27 cellular contexts compared by ENCODE assay signal in genomic region chr1:2476066-2476999, GRCh38. TPM values are rescaled to one million over a fixed set of nuclear protein-coding genes. Genes with fewer than 3 reads are reported as not detected.
A peak's percentile ranks its signal among the peaks of the same experiment; 100 is the strongest.
DNase-seq lines count a peak whose midpoint lies in the region; ATAC-seq, FAIRE-seq and TF ChIP-seq lines count a peak whose summit lies in the region.
"Had no signal": no experiment of that assay in that cellular context is flagged by ENCODE, and none has a peak within 500 bp of the region (broad histone marks: within the 10 kb centered on the region; RNA-seq: fewer than 3 reads in every experiment).

Gene PLCH2, plus strand, starts transcription at chr1:2476289. Its CDS starts 300 bp downstream, at chr1:2476589.

- POLR2A ChIA-PET in CD4-positive, alpha-beta memory T cell (lab: Charles Lee; ENCODE audit: partially characterized antibody), result no interaction called here

- H3K4me1 Mint-ChIP-seq in activated T-cell treated with anti-CD3 and anti-CD28 coated beads, Interleukin-2, amount 50 U/mL, for 72 hours (ENCODE audit: low read depth), result no peaks in the 10 kb centered on the region
- H3K4me1 Mint-ChIP-seq in activated T-cell treated with anti-CD3 and anti-CD28 coated beads, Interleukin-2, amount 50 U/mL, for 24 hours (ENCODE audit: low read depth), result no peaks in the 10 kb centered on the region
- no peaks in the 10 kb centered on the region for H3K4me1 Mint-ChIP-seq in neural crest cell
- no peaks in the 10 kb centered on the region for H3K4me1 Mint-ChIP-seq in CD4-positive, alpha-beta memory T cell
- H3K4me1 Mint-ChIP-seq: CD4-positive, CD25-positive, alpha-beta regulatory T cell; central memory CD8-positive, alpha-beta T cell had no signal

- ATAC-seq in activated T-cell treated with anti-CD3 and anti-CD28 coated beads, Interleukin-2, amount 50 U/mL, for 72 hours (replicated peaks in 1 of 2), result no peak
- no peak for ATAC-seq in GM18519 (IDR thresholded peaks at IDR 0.05; ENCODE audit: low FRiP score, unreplicated experiment)
- ATAC-seq: effector memory CD8-positive, alpha-beta T cell had no signal

- no peaks in the 10 kb centered on the region for H3K9me3 Mint-ChIP-seq in activated T-cell treated with anti-CD3 and anti-CD28 coated beads, Interleukin-2, amount 50 U/mL, for 72 hours
- no peaks in the 10 kb centered on the region for H3K9me3 Mint-ChIP-seq in activated T-cell treated with anti-CD3 and anti-CD28 coated beads, Interleukin-2, amount 50 U/mL, for 24 hours
- no peaks in the 10 kb centered on the region for H3K9me3 Mint-ChIP-seq in neural crest cell
- no peaks in the 10 kb centered on the region for H3K9me3 Mint-ChIP-seq in CD4-positive, alpha-beta memory T cell
- H3K9me3 Mint-ChIP-seq: CD4-positive, CD25-positive, alpha-beta regulatory T cell; central memory CD8-positive, alpha-beta T cell; effector memory CD8-positive, alpha-beta T cell; naive B cell had no signal

- no peak within 1 kb of the TSS for H3K4me3 Mint-ChIP-seq in activated T-cell treated with anti-CD3 and anti-CD28 coated beads, Interleukin-2, amount 50 U/mL, for 72 hours
- H3K4me3 Mint-ChIP-seq in activated T-cell treated with anti-CD3 and anti-CD28 coated beads, Interleukin-2, amount 50 U/mL, for 24 hours, result no peak within 1 kb of the TSS
- H3K4me3 Mint-ChIP-seq in neural crest cell, result no peak within 1 kb of the TSS
- H3K4me3 Mint-ChIP-seq in CD4-positive, alpha-beta memory T cell, result no peak within 1 kb of the TSS
- H3K4me3 Mint-ChIP-seq: central memory CD8-positive, alpha-beta T cell; effector memory CD8-positive, alpha-beta T cell; naive B cell had no signal

- peaks cover 0 to 16% of the 10 kb centered on the region in 2 donors for H3K4me1 ChIP-seq in breast epithelium
- H3K4me1 ChIP-seq in vagina, result peaks cover 12% of the 10 kb centered on the region
- H3K4me1 ChIP-seq in CD4-positive, alpha-beta memory T cell (ENCODE audit: insufficient read depth, low read length), result no peaks in the 10 kb centered on the region

- no peak within 1 kb of the TSS for H3K4me3 ChIP-seq in breast epithelium
- H3K4me3 ChIP-seq in vagina, result no peak within 1 kb of the TSS
- no peak within 1 kb of the TSS for H3K4me3 ChIP-seq in CD4-positive, alpha-beta memory T cell (ENCODE audit: low read length in 2 of 2)
- H3K4me3 ChIP-seq: hepatocyte, psoas muscle, thoracic aorta had no signal

- no peak for FAIRE-seq in GM12891 (lab: Jason Lieb, UNC)
- FAIRE-seq: GM18507 had no signal

- H3K27ac Mint-ChIP-seq in activated T-cell treated with anti-CD3 and anti-CD28 coated beads, Interleukin-2, amount 50 U/mL, for 72 hours, result no peak within 1 kb of the TSS
- no peak within 1 kb of the TSS for H3K27ac Mint-ChIP-seq in activated T-cell treated with anti-CD3 and anti-CD28 coated beads, Interleukin-2, amount 50 U/mL, for 24 hours
- H3K27ac Mint-ChIP-seq in neural crest cell (ENCODE audit: unreplicated experiment), result peak within 1 kb of the TSS; percentile 81
- no peak within 1 kb of the TSS for H3K27ac Mint-ChIP-seq in CD4-positive, alpha-beta memory T cell
- H3K27ac Mint-ChIP-seq: CD4-positive, CD25-positive, alpha-beta regulatory T cell had no signal

- CTCF ChIA-PET in CD4-positive, alpha-beta memory T cell (lab: Charles Lee; ENCODE audit: partially characterized antibody), result no interaction called here

- no peak for DNase-seq in activated T-cell treated with anti-CD3 and anti-CD28 coated beads, Interleukin-2, amount 50 U/mL, for 72 hours
- DNase-seq in activated T-cell treated with anti-CD3 and anti-CD28 coated beads, Interleukin-2, amount 50 U/mL, for 24 hours, result no peak
- DNase-seq in breast epithelium (ENCODE audit: low spot score in 2 of 2) (no peak), neural crest cell (ENCODE audit: low read depth, low spot score) (no peak), vagina (ENCODE audit: extremely low spot score in 2 of 2) (no peak), GM12891 (ENCODE audit: insufficient read length, low spot score) (no peak)
- no peak for DNase-seq in CD4-positive, alpha-beta memory T cell
- DNase-seq: activated CD4-positive, CD25-positive, alpha-beta regulatory T cell; activated effector memory CD4-positive, alpha-beta T cell treated with anti-CD3 and anti-CD28 coated beads, Interleukin-2, amount 50 U/mL, for 16 hours; amygdala; CD4-positive, CD25-positive, alpha-beta regulatory T cell; effector memory CD8-positive, alpha-beta T cell; GOT3; islet precursor cell; naive B cell; NCI-H187 treated with DMSO at 0.1 percent for 48 hours; NCI-H526; psoas muscle; SHP77 treated with DMSO at 0.1 percent for 48 hours; T-helper 2 cell had no signal

- TF ChIP-seq CTCF in breast epithelium (IDR thresholded peaks at IDR 0.05) (no peak), neural crest cell (conservative IDR thresholded peaks at IDR 0.05) (no peak), vagina (IDR thresholded peaks at IDR 0.05) (no peak)

- H3K27me3 ChIP-seq in breast epithelium (peaks cover 0 to 2% of the 10 kb centered on the region in 2 donors), vagina (no peaks in the 10 kb centered on the region)
- no peaks in the 10 kb centered on the region for H3K27me3 ChIP-seq in CD4-positive, alpha-beta memory T cell (ENCODE audit: insufficient read depth, low read length)
- H3K27me3 ChIP-seq: hepatocyte had no signal

- intact Hi-C loops in breast epithelium (cut with DNase I; ENCODE audit: low total_unique reads), result no loop called here
- intact Hi-C loops in vagina (cut with DNase I), result no loop called here
- intact Hi-C loops in CD4-positive, alpha-beta memory T cell (cut with micrococcal nuclease), result no loop called here

- H3K27ac ChIP-seq in breast epithelium (no peak within 1 kb of the TSS), vagina (no peak within 1 kb of the TSS)
- H3K27ac ChIP-seq in CD4-positive, alpha-beta memory T cell (ENCODE audit: low read depth, low read length), result no peak within 1 kb of the TSS
- H3K27ac ChIP-seq: hepatocyte, HL-60, psoas muscle, thoracic aorta had no signal

- no peaks in the 10 kb centered on the region for H3K36me3 Mint-ChIP-seq in activated T-cell treated with anti-CD3 and anti-CD28 coated beads, Interleukin-2, amount 50 U/mL, for 72 hours (ENCODE audit: insufficient read depth in 2 of 2)
- no peaks in the 10 kb centered on the region for H3K36me3 Mint-ChIP-seq in activated T-cell treated with anti-CD3 and anti-CD28 coated beads, Interleukin-2, amount 50 U/mL, for 24 hours (ENCODE audit: low read depth)
- H3K36me3 Mint-ChIP-seq in neural crest cell (ENCODE audit: low read depth), result no peaks in the 10 kb centered on the region
- no peaks in the 10 kb centered on the region for H3K36me3 Mint-ChIP-seq in CD4-positive, alpha-beta memory T cell
- H3K36me3 Mint-ChIP-seq: CD4-positive, CD25-positive, alpha-beta regulatory T cell; naive B cell had no signal

- TF ChIP-seq POLR2A in breast epithelium (IDR thresholded peaks at IDR 0.05) (no peak), vagina (IDR thresholded peaks at IDR 0.05) (no peak), GM12891 (IDR thresholded peaks at IDR 0.05; ENCODE audit: low read depth, low read length) (no peak)

- H3K36me3 ChIP-seq in breast epithelium (no peaks in the 10 kb centered on the region), vagina (no peaks in the 10 kb centered on the region)
- H3K36me3 ChIP-seq in CD4-positive, alpha-beta memory T cell (ENCODE audit: insufficient read depth, low read length), result no peaks in the 10 kb centered on the region
- H3K36me3 ChIP-seq: thoracic aorta had no signal

- H3K9me3 ChIP-seq in breast epithelium (no peaks in the 10 kb centered on the region), vagina (no peaks in the 10 kb centered on the region)
- no peaks in the 10 kb centered on the region for H3K9me3 ChIP-seq in CD4-positive, alpha-beta memory T cell (ENCODE audit: control insufficient read depth in 1 of 2, low read length in 2 of 2)
- H3K9me3 ChIP-seq: psoas muscle, thoracic aorta had no signal

- H3K27me3 Mint-ChIP-seq in activated T-cell treated with anti-CD3 and anti-CD28 coated beads, Interleukin-2, amount 50 U/mL, for 72 hours (ENCODE audit: low read depth), result no peaks in the 10 kb centered on the region
- no peaks in the 10 kb centered on the region for H3K27me3 Mint-ChIP-seq in activated T-cell treated with anti-CD3 and anti-CD28 coated beads, Interleukin-2, amount 50 U/mL, for 24 hours
- H3K27me3 Mint-ChIP-seq in neural crest cell (ENCODE audit: low read depth), result no peaks in the 10 kb centered on the region
- no peaks in the 10 kb centered on the region for H3K27me3 Mint-ChIP-seq in CD4-positive, alpha-beta memory T cell
- H3K27me3 Mint-ChIP-seq: CD4-positive, CD25-positive, alpha-beta regulatory T cell; central memory CD8-positive, alpha-beta T cell; effector memory CD8-positive, alpha-beta T cell had no signal

TF ChIP-seq in GM12891, 5 proteins besides CTCF, POLR2A, EP300 and RAD21:
- no peak for TF ChIP-seq PAX5 (IDR thresholded peaks at IDR 0.05; ENCODE audit: insufficient read depth, low read length, severe bottlenecking)
- no peak for TF ChIP-seq POU2F2 (IDR thresholded peaks at IDR 0.05; ENCODE audit: low read depth, low read length)
- no peak for TF ChIP-seq POLR2AphosphoS5 (IDR thresholded peaks at IDR 0.05; ENCODE audit: low read depth, low read length)
- no peak for TF ChIP-seq SPI1 (IDR thresholded peaks at IDR 0.05; ENCODE audit: low read depth, low read length)
- TF ChIP-seq TAF1 (IDR thresholded peaks at IDR 0.05; ENCODE audit: low read depth, low read length), result no peak

RNA-seq across cellular contexts. Expression of gene PLCH2, which starts in this region (rescaled TPM):
- total RNA-seq in activated T-cell treated with anti-CD3 and anti-CD28 coated beads, Interleukin-2, amount 50 U/mL, for 72 hours, result 10 to 100 TPM; 13.9 to 26.3 TPM
- 10 to 100 TPM in 2 of 3 donors, under 1 TPM in 1; 0.16 to 12.0 (median 10.2) TPM for total RNA-seq in breast epithelium
- 0.37 and 0.59 TPM in 2 replicates for total RNA-seq in neural crest cell
- 30.7 TPM for total RNA-seq in vagina
- total RNA-seq in CD4-positive, alpha-beta memory T cell, result 10 to 100 TPM; 26.6 to 31.6 TPM
- polyA plus RNA-seq in CD4-positive, alpha-beta memory T cell, result 1 to 10 TPM in 1 of 2 donors, not detected in 1; 2.0 TPM
- 0.51 TPM for polyA plus RNA-seq in GM12891 (2012; ENCODE audit: low read depth, missing spikeins)
- total RNA-seq: A673 had no signal
